19 cellular contexts compared by ENCODE assay signal in genomic region chr12:68428211-68428610, GRCh38.
A peak's percentile ranks its signal among the peaks of the same experiment; 100 is the strongest.
DNase-seq lines count a peak whose midpoint lies in the region; ATAC-seq and TF ChIP-seq lines count a peak whose summit lies in the region.
"Had no signal": no experiment of that assay in that cellular context is flagged by ENCODE, and none has a peak within 500 bp of the region (broad histone marks: within the 10 kb centered on the region; RNA-seq: fewer than 3 reads in every experiment).

No MANE protein-coding gene starts in this region.

- H3K79me2 ChIP-seq in GM23248 (ENCODE audit: insufficient read depth) = no peaks in the 10 kb centered on the region
- no peaks in the 10 kb centered on the region for H3K79me2 ChIP-seq in osteoblast (ENCODE audit: insufficient read depth, low read length)

- TF ChIP-seq CTCF in Panc1 (IDR thresholded peaks at IDR 0.05) = no peak
- TF ChIP-seq CTCF in osteoblast (IDR thresholded peaks at IDR 0.05; ENCODE audit: extremely low read depth, low read depth, low read length) = no peak

- H3K36me3 Mint-ChIP-seq in immature natural killer cell = peaks cover 15 to 65% (median 17%) of the 10 kb centered on the region in 3 donors
- H3K36me3 Mint-ChIP-seq: CD4-positive, alpha-beta memory T cell had no signal

- H3K27ac Mint-ChIP-seq in immature natural killer cell = peak overlapping the region in 2 of 6 donors; percentile 48 to 70
- H3K27ac Mint-ChIP-seq: CD4-positive, alpha-beta memory T cell had no signal

- no peaks in the 10 kb centered on the region for H3K9me2 ChIP-seq in GM23248 (ENCODE audit: insufficient read depth)

- H3F3A ChIP-seq in GM23248 (ENCODE audit: insufficient read depth) = peaks cover 9% of the 10 kb centered on the region

- H3K4me3 Mint-ChIP-seq in immature natural killer cell = no peak overlapping the region
- H3K4me3 Mint-ChIP-seq: CD4-positive, alpha-beta memory T cell had no signal

- H3K27me3 Mint-ChIP-seq in immature natural killer cell (ENCODE audit: low read depth in 3 of 3) = peaks cover 0 to 1% (median 0%) of the 10 kb centered on the region in 3 donors

- ATAC-seq in Panc1 = no peak
- ATAC-seq: HCT116 had no signal

- H3K9ac ChIP-seq in GM23248 = no peak overlapping the region
- H3K9ac ChIP-seq: BLaER1 had no signal

- in situ Hi-C loops in GM23248 (cut with MboI) = no loop called here
- in situ Hi-C loops in Panc1 (cut with HindIII; ENCODE audit: low pct_unique_long_range_greater_than_20kb, low sequenced_read_pairs) = no loop called here

- H3K36me3 ChIP-seq in GM23248 (ENCODE audit: low read depth) (no peaks in the 10 kb centered on the region), Panc1 (ENCODE audit: control insufficient read depth, insufficient read depth, low read length) (no peaks in the 10 kb centered on the region), osteoblast (ENCODE audit: insufficient read depth, low read length) (no peaks in the 10 kb centered on the region)
- H3K36me3 ChIP-seq: BLaER1 had no signal

- CTCF ChIA-PET in Panc1 (lab: Charles Lee) = no interaction called here

- 97 to 100% methylated on average over 4 of the region's 4 CpGs for WGBS in GM23248 (ENCODE audit: low coverage in 1 of 2, low lambda C conversion rate in 2 of 2, missing lambda C conversion rate in 2 of 2), 2 experiments

- DNase-seq in GM23248 = peak; percentile 21
- no peak for DNase-seq in Panc1 (ENCODE audit: low read depth, low spot score)
- peak; percentile 59 for DNase-seq in islet precursor cell
- DNase-seq in osteoblast (ENCODE audit: insufficient read length, low spot score, missing footprints) = no peak
- DNase-seq in NCI-H446 (lab: John Stamatoyannopoulos, UW) = no peak
- DNase-seq in stimulated activated CD4-positive, alpha-beta T cell treated with anti-CD3 and anti-CD28 coated beads, Interleukin-2, amount 100 ng/mL, for 24 hours = no peak
- no peak for DNase-seq in kidney tubule cell (ENCODE audit: low spot score)
- no peak for DNase-seq in immature natural killer cell
- DNase-seq: CD4-positive, alpha-beta memory T cell; DMS53; KBM-7; NCI-H1105 treated with DMSO at 0.1 percent for 48 hours; NCI-H1694; NCI-H2081 treated with DMSO at 0.1 percent for 48 hours; NCI-H524; NCI-H82; PC-9 had no signal

- no peak overlapping the region for H3K4me2 ChIP-seq in GM23248 (ENCODE audit: unreplicated experiment)
- H3K4me2 ChIP-seq in osteoblast (ENCODE audit: insufficient read depth, low read length) = no peak overlapping the region
- H3K4me2 ChIP-seq: BLaER1, PC-9 had no signal

- BruUV-seq in Panc1 (replicated peaks; lab: Mats Ljungman, UMichigan) = no TSS peak

- no peaks in the 10 kb centered on the region for H3K9me3 Mint-ChIP-seq in immature natural killer cell
- H3K9me3 Mint-ChIP-seq: CD4-positive, alpha-beta memory T cell had no signal

- intact Hi-C loops in Panc1 (cut with micrococcal nuclease; ENCODE audit: unreplicated experiment) = loop anchor here (2.0 kb wide), 1 partner anchor 63 kb away; no protein-coding TSS in a partner anchor

- H2AFZ ChIP-seq in GM23248 (no peak overlapping the region), osteoblast (ENCODE audit: low read length) (peak overlapping the region; percentile 46)
- H2AFZ ChIP-seq: PC-9 had no signal

- H3K4me3 ChIP-seq in GM23248 = no peak overlapping the region
- no peak overlapping the region for H3K4me3 ChIP-seq in Panc1 (ENCODE audit: low read depth in 2 of 2, low read length in 2 of 2)
- H3K4me3 ChIP-seq in osteoblast (ENCODE audit: insufficient read depth, low read length) = no peak overlapping the region
- H3K4me3 ChIP-seq: BLaER1, PC-9 had no signal

- H4K20me1 ChIP-seq in GM23248 (ENCODE audit: insufficient read depth) = no peaks in the 10 kb centered on the region
- H4K20me1 ChIP-seq in osteoblast (ENCODE audit: insufficient read depth, low read length) = no peaks in the 10 kb centered on the region
- H4K20me1 ChIP-seq: BLaER1 had no signal

- POLR2A ChIA-PET in Panc1 (lab: Charles Lee) = no interaction called here

- H3K9me3 ChIP-seq in GM23248 (ENCODE audit: low read depth) (no peaks in the 10 kb centered on the region), Panc1 (ENCODE audit: control insufficient read depth, insufficient read depth, low read depth, low read length) (no peaks in the 10 kb centered on the region), osteoblast (ENCODE audit: low read depth, low read length) (no peaks in the 10 kb centered on the region)
- H3K9me3 ChIP-seq: BLaER1 had no signal

- H3K4me1 Mint-ChIP-seq in immature natural killer cell = peaks cover 34 to 54% of the 10 kb centered on the region in 2 donors

- H3K27me3 ChIP-seq in GM23248 (replicated peaks; ENCODE audit: insufficient read depth) (no peaks in the 10 kb centered on the region), Panc1 (ENCODE audit: control insufficient read depth, insufficient read depth, low read length) (no peaks in the 10 kb centered on the region), osteoblast (ENCODE audit: insufficient read depth, low read length) (no peaks in the 10 kb centered on the region)
- H3K27me3 ChIP-seq: BLaER1 had no signal

- 0 out of 2 replicates have a peak overlapping the region, but pooled peaks have one; percentile 12 for H3K27ac ChIP-seq in GM23248
- peak overlapping the region; percentile 95 for H3K27ac ChIP-seq in Panc1 (ENCODE audit: low read length)
- peak overlapping the region; percentile 39 for H3K27ac ChIP-seq in osteoblast (ENCODE audit: low read depth, low read length)
- H3K27ac ChIP-seq: BLaER1, PC-9 had no signal

- H3K4me1 ChIP-seq in GM23248 (ENCODE audit: insufficient read depth) = peaks cover 34% of the 10 kb centered on the region
- H3K4me1 ChIP-seq in Panc1 (ENCODE audit: control insufficient read depth, insufficient read depth, low read length) = peaks cover 34% of the 10 kb centered on the region
- peaks cover 32% of the 10 kb centered on the region for H3K4me1 ChIP-seq in osteoblast (ENCODE audit: insufficient read depth, low read length)
- H3K4me1 ChIP-seq: BLaER1 had no signal

Comparison
In these comparisons a context has a peak if more than half of its experiments do, and no peak if none do; other contexts are left out.
1. DNase-seq: peak in GM23248 (single experiment) and islet precursor cell (single experiment); none in Panc1 (single experiment), osteoblast (single experiment), NCI-H446 (0 of 2), stimulated activated CD4-positive, alpha-beta T cell treated with anti-CD3 and anti-CD28 coated beads, Interleukin-2, amount 100 ng/mL, for 24 hours (0 of 2), kidney tubule cell (single experiment) and immature natural killer cell (0 of 3).
2. H3K27ac ChIP-seq: peak in every context shown above with its lines; median percentile 95 in Panc1; 39 in osteoblast; 12 in GM23248.